In genomic region chr1:228767636-228768344, GRCh38 we compare ENCODE assay signal across 26 cellular contexts. TPM values are rescaled to one million over a fixed set of nuclear protein-coding genes. Genes with fewer than 3 reads are reported as not detected.
A peak's percentile ranks its signal among the peaks of the same experiment; 100 is the strongest.
DNase-seq lines count a peak whose midpoint lies in the region; ATAC-seq and TF ChIP-seq lines count a peak whose summit lies in the region.
"Had no signal": no experiment of that assay in that cellular context is flagged by ENCODE, and none has a peak within 500 bp of the region (broad histone marks: within the 10 kb centered on the region; RNA-seq: fewer than 3 reads in every experiment).

No MANE protein-coding gene starts in this region.

- no peak for TF ChIP-seq EP300 in suprapubic skin (IDR thresholded peaks at IDR 0.05)

- H3K4me1 ChIP-seq in suprapubic skin = no peaks in the 10 kb centered on the region
- H3K4me1 ChIP-seq: esophagus squamous epithelium, HAP-1 had no signal

- TF ChIP-seq CTCF in LNCaP clone FGC (IDR thresholded peaks at IDR 0.05; ENCODE audit: control insufficient read depth, extremely low read depth, insufficient read depth) = no peak
- TF ChIP-seq CTCF in suprapubic skin (IDR thresholded peaks at IDR 0.05) = no peak

- H3K36me3 Mint-ChIP-seq in activated T-cell treated with anti-CD3 and anti-CD28 coated beads, Interleukin-2, amount 50 U/mL, for 4 hours (ENCODE audit: insufficient read depth) = no peaks in the 10 kb centered on the region
- H3K36me3 Mint-ChIP-seq: CD14-positive monocyte had no signal

- H3K4me3 Mint-ChIP-seq in activated T-cell treated with anti-CD3 and anti-CD28 coated beads, Interleukin-2, amount 50 U/mL, for 4 hours = no peak overlapping the region
- H3K4me3 Mint-ChIP-seq: activated naive CD8-positive, alpha-beta T cell treated with anti-CD3 and anti-CD28 coated beads, Interleukin-2, amount 50 U/mL, for 24 hours; nephron progenitor cell; T-helper 1 cell treated with Interleukin-12 subunit alpha and Interleukin-12 subunit beta and Interleukin-4 antibody, amounts not matched to agents 30 μg/mL and 1 μg/mL, for 36 hours had no signal

- 49% methylated on average over 6 of the region's 6 CpGs for WGBS in suprapubic skin

- no peaks in the 10 kb centered on the region for H3K9me3 ChIP-seq in suprapubic skin
- H3K9me3 ChIP-seq: esophagus squamous epithelium, HAP-1, spleen had no signal

- no peaks in the 10 kb centered on the region for H3K27me3 Mint-ChIP-seq in activated T-cell treated with anti-CD3 and anti-CD28 coated beads, Interleukin-2, amount 50 U/mL, for 4 hours (ENCODE audit: low read depth)

- DNase-seq in activated T-cell treated with anti-CD3 and anti-CD28 coated beads, Interleukin-2, amount 50 U/mL, for 4 hours = no peak
- DNase-seq in activated T-cell treated with anti-CD3 and anti-CD28 coated beads, Interleukin-2, amount 50 U/mL, for 1 hour = no peak
- peak; percentile 48 for DNase-seq in LNCaP clone FGC (ENCODE audit: low read depth)
- DNase-seq in kidney glomerular epithelial cell (lab: John Stamatoyannopoulos, UW) = peak; percentile 67
- DNase-seq in suprapubic skin (ENCODE audit: low spot score in 2 of 2) = no peak
- DNase-seq in NCI-H510A (lab: John Stamatoyannopoulos, UW) = no peak
- DNase-seq: activated CD8-positive, alpha-beta memory T cell treated with anti-CD3 and anti-CD28 coated beads for 24 hours; activated gamma-delta T cell treated with Interleukin-2 at 50 U/mL for 16 hours; activated naive CD8-positive, alpha-beta T cell treated with anti-CD3 and anti-CD28 coated beads, Interleukin-2, amount 50 U/mL, for 24 hours; dermis blood vessel endothelial cell; EL; esophagus squamous epithelium; foreskin melanocyte; KG1; mammary epithelial cell; NCI-H1417 treated with DMSO at 0.1 percent for 48 hours; nephron progenitor cell; spleen; stimulated activated CD4-positive, alpha-beta T cell treated with anti-CD3 and anti-CD28 coated beads, Interleukin-2, amount 100 ng/mL, for 48 hours had no signal

- H3K9me3 Mint-ChIP-seq in activated T-cell treated with anti-CD3 and anti-CD28 coated beads, Interleukin-2, amount 50 U/mL, for 4 hours = no peaks in the 10 kb centered on the region
- H3K9me3 Mint-ChIP-seq: activated naive CD8-positive, alpha-beta T cell treated with anti-CD3 and anti-CD28 coated beads, Interleukin-2, amount 50 U/mL, for 24 hours; nephron progenitor cell; T-helper 1 cell treated with Interleukin-12 subunit alpha and Interleukin-12 subunit beta and Interleukin-4 antibody, amounts not matched to agents 30 μg/mL and 1 μg/mL, for 36 hours had no signal

- H3K4me3 ChIP-seq in LNCaP clone FGC (ENCODE audit: low read depth, low read length) = no peak overlapping the region
- H3K4me3 ChIP-seq in suprapubic skin = no peak overlapping the region
- H3K4me3 ChIP-seq: esophagus squamous epithelium, GM12878, HAP-1, spleen had no signal

- peaks cover 2% of the 10 kb centered on the region for H3K27me3 ChIP-seq in suprapubic skin
- H3K27me3 ChIP-seq: esophagus squamous epithelium, spleen had no signal

- peaks cover 15% of the 10 kb centered on the region for H3K4me1 Mint-ChIP-seq in activated T-cell treated with anti-CD3 and anti-CD28 coated beads, Interleukin-2, amount 50 U/mL, for 4 hours (ENCODE audit: low read depth)

- H3K27ac ChIP-seq in suprapubic skin = no peak overlapping the region
- H3K27ac ChIP-seq: esophagus squamous epithelium, spleen had no signal

- H3K36me3 ChIP-seq in suprapubic skin = no peaks in the 10 kb centered on the region
- H3K36me3 ChIP-seq: esophagus squamous epithelium, HAP-1, spleen had no signal

- ATAC-seq in activated T-cell treated with anti-CD3 and anti-CD28 coated beads, Interleukin-2, amount 50 U/mL, for 4 hours = peak; percentile 30 to 35
- no peak for ATAC-seq in GM18519 (IDR thresholded peaks at IDR 0.05; ENCODE audit: low FRiP score, unreplicated experiment)
- ATAC-seq: activated CD4-positive, CD25-positive, alpha-beta regulatory T cell treated with anti-CD3 and anti-CD28 coated beads, Interleukin-2, amount 50 U/mL, for 24 hours; activated naive CD8-positive, alpha-beta T cell treated with anti-CD3 and anti-CD28 coated beads, Interleukin-2, amount 50 U/mL, for 24 hours had no signal

- no peak for TF ChIP-seq POLR2A in suprapubic skin (IDR thresholded peaks at IDR 0.05)

RNA-seq across cellular contexts. Expression of gene RHOU, which starts 32.5 kb away (rescaled TPM):
- total RNA-seq in activated T-cell treated with anti-CD3 and anti-CD28 coated beads, Interleukin-2, amount 50 U/mL, for 4 hours = 1 to 10 TPM; 1.2 to 2.1 (median 1.6) TPM
- total RNA-seq in suprapubic skin = 1 to 10 TPM; 5.5 to 8.9 (median 6.1) TPM
- total RNA-seq: GM12878, HT1080 had no signal

Comparison
In these comparisons a context has a peak if more than half of its experiments do, and no peak if none do; other contexts are left out.
1. DNase-seq: peak in LNCaP clone FGC (single experiment) and kidney glomerular epithelial cell (single experiment); none in activated T-cell treated with anti-CD3 and anti-CD28 coated beads, Interleukin-2, amount 50 U/mL, for 4 hours (single experiment), activated T-cell treated with anti-CD3 and anti-CD28 coated beads, Interleukin-2, amount 50 U/mL, for 1 hour (single experiment), suprapubic skin (0 of 2) and NCI-H510A (single experiment).